ENCODE assay signal across 13 cellular contexts in the genomic region with DNA sequence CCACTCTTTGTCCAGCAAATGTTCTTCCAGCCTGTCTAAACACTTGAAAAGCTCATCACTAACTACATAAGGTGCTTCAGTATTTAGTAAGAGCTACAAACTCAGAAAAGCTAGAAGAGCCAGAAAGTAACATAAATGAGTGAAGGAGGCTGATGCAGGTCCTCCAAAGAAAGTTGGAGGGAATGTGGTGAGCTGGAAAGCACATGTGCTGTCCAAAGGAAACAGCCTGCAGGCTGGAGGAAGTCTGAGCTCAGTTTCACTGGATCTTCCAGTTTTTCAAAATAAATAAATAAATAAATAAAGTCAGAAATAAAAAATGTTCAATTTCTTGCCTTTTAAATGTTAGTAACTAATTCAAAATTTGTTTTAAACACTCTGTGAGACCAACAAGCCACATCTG.
"Had no signal": no experiment of that assay in that cellular context is flagged by ENCODE, and none has a peak within 500 bp of the region (broad histone marks: within the 10 kb centered on the region; RNA-seq: fewer than 3 reads in every experiment).

No MANE protein-coding gene starts in this region.

- H3K27me3 Mint-ChIP-seq: activated naive CD8-positive, alpha-beta T cell treated with anti-CD3 and anti-CD28 coated beads, Interleukin-2, amount 50 U/mL, for 24 hours; naive B cell had no signal

- H3K9me3 Mint-ChIP-seq: activated T-helper 1 cell treated with anti-CD3 and anti-CD28 coated beads, Interleukin-12 subunit alpha, Interleukin-12 subunit beta, Interleukin-2, Interleukin-4 antibody, amounts not matched to agents 30 ng/mL and 10 ng/mL and 1 ng/mL, durations not matched to agents 14 hours and 24 hours and 36 hours had no signal

- H3K4me3 ChIP-seq: lung, tibial artery had no signal

- H3K4me3 Mint-ChIP-seq: activated naive CD8-positive, alpha-beta T cell treated with anti-CD3 and anti-CD28 coated beads, Interleukin-2, amount 50 U/mL, for 24 hours; activated T-helper 1 cell treated with anti-CD3 and anti-CD28 coated beads, Interleukin-12 subunit alpha, Interleukin-12 subunit beta, Interleukin-2, Interleukin-4 antibody, amounts not matched to agents 30 ng/mL and 10 ng/mL and 1 ng/mL, durations not matched to agents 14 hours and 24 hours and 36 hours; endodermal cell; naive B cell had no signal

- DNase-seq: activated CD4-positive, alpha-beta T cell treated with anti-CD3 and anti-CD28 coated beads for 4 hours; activated naive CD4-positive, alpha-beta T cell treated with Interleukin-2 at 50 U/mL for 16 hours; activated naive CD8-positive, alpha-beta T cell treated with anti-CD3 and anti-CD28 coated beads, Interleukin-2, amount 50 U/mL, for 24 hours; central memory CD4-positive, alpha-beta T cell; endodermal cell; glutamatergic neuron; midbrain; naive B cell; small intestine; tibial artery had no signal

- H3K27ac ChIP-seq: neutrophil, tibial artery had no signal

- H3K27ac Mint-ChIP-seq: activated naive CD8-positive, alpha-beta T cell treated with anti-CD3 and anti-CD28 coated beads, Interleukin-2, amount 50 U/mL, for 24 hours; activated T-helper 1 cell treated with anti-CD3 and anti-CD28 coated beads, Interleukin-12 subunit alpha, Interleukin-12 subunit beta, Interleukin-2, Interleukin-4 antibody, amounts not matched to agents 30 ng/mL and 10 ng/mL and 1 ng/mL, durations not matched to agents 14 hours and 24 hours and 36 hours; endodermal cell; naive B cell had no signal

- H3K36me3 Mint-ChIP-seq: naive B cell had no signal
